In the genomic region with DNA sequence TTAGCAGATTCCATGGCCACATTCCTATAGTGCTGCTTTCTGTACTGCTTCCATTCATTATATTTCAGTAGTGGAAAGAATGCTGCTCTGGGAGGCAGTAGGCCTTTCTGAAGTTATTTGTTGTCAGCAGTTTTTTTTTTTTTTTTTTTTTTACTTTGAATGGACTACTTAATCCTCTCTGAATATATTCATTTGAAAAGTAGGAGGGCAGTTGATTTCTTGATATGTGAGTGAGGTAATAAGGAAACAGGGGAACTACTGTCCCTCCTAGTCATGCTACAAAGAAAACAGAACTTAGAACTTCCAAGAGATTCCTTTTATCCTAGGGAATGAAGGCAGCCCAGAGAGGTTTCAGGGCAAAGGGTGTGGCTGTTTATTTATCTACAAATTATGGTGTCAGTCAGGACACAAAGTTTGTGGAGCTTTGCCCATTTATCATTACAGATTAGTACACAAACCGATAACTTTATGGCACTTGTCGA, we compare ENCODE assay signal across 11 cellular contexts.
DNase-seq lines count a peak whose midpoint lies in the region; ATAC-seq and TF ChIP-seq lines count a peak whose summit lies in the region.
"Had no signal": no experiment of that assay in that cellular context is flagged by ENCODE, and none has a peak within 500 bp of the region (broad histone marks: within the 10 kb centered on the region; RNA-seq: fewer than 3 reads in every experiment).

No MANE protein-coding gene starts in this region.

- H3K4me1 ChIP-seq in PC-9 (replicated peaks; ENCODE audit: insufficient read depth) (peaks cover 28% of the 10 kb centered on the region), rectal smooth muscle tissue (ENCODE audit: control insufficient read depth, insufficient read depth, low read length) (peaks cover 10% of the 10 kb centered on the region)

- 0 out of 2 replicates have a peak overlapping the region, but pooled peaks have one; percentile 27 for H3K27ac ChIP-seq in PC-9
- peak overlapping the region; percentile 15 for H3K27ac ChIP-seq in rectal smooth muscle tissue (ENCODE audit: low read depth, low read length)

- peak overlapping the region; percentile 24; the same call in 1 of the 2 replicates for H3K4me2 ChIP-seq in PC-9

- no peak overlapping the region for H2AFZ ChIP-seq in PC-9

- H4K20me1 ChIP-seq in PC-9 (ENCODE audit: insufficient read depth): peaks cover 47% of the 10 kb centered on the region

- H3K27me3 ChIP-seq in PC-9 (ENCODE audit: insufficient read depth, low read depth): no peaks in the 10 kb centered on the region
- no peaks in the 10 kb centered on the region for H3K27me3 ChIP-seq in rectal smooth muscle tissue (ENCODE audit: control insufficient read depth, insufficient read depth, low read length)

- peaks cover 21% of the 10 kb centered on the region for H3F3A ChIP-seq in PC-9 (ENCODE audit: insufficient read depth, low read depth)

- H3K4me3 ChIP-seq in PC-9: no peak overlapping the region
- H3K4me3 ChIP-seq in rectal smooth muscle tissue (ENCODE audit: low read length): no peak overlapping the region

- no peak for TF ChIP-seq CTCF in PC-9 (conservative IDR thresholded peaks at IDR 0.05)

- peak; percentile 26 for DNase-seq in NCI-H748 (lab: John Stamatoyannopoulos, UW; ENCODE audit: unreplicated experiment)
- no peak for DNase-seq in NCI-H748 treated with DMSO at 0.1 percent for 48 hours (lab: John Stamatoyannopoulos, UW)
- DNase-seq in PC-9: peak in 1 of 2 experiments; percentile 40
- DNase-seq in middle frontal gyrus (ENCODE audit: extremely low spot score, low spot score): no peak
- DNase-seq in activated effector memory CD4-positive, alpha-beta T cell treated with anti-CD3 and anti-CD28 coated beads, Interleukin-2, amount 50 U/mL, for 16 hours: no peak
- DNase-seq in NCI-H526 treated with DMSO at 0.1 percent for 48 hours (lab: John Stamatoyannopoulos, UW): no peak
- DNase-seq: activated CD4-positive, alpha-beta T cell treated with anti-CD3 and anti-CD28 coated beads, Interleukin-2, amount 50 U/mL, for 4 hours; GF-D8; NCI-H2029 had no signal

- BruUV-seq in PC-9 (replicated peaks; lab: Mats Ljungman, UMichigan): no TSS peak

- no peak overlapping the region for H3K9ac ChIP-seq in rectal smooth muscle tissue (ENCODE audit: low read length)

- peaks cover 90% of the 10 kb centered on the region for H3K79me2 ChIP-seq in PC-9 (ENCODE audit: low read depth)

- intact Hi-C loops in PC-9 (cut with micrococcal nuclease; ENCODE audit: unreplicated experiment): no loop called here

- no peaks in the 10 kb centered on the region for H3K9me3 ChIP-seq in PC-9 (ENCODE audit: insufficient read depth, low read depth)

- no peaks in the 10 kb centered on the region for H3K36me3 ChIP-seq in PC-9 (ENCODE audit: low read depth)
- no peaks in the 10 kb centered on the region for H3K36me3 ChIP-seq in rectal smooth muscle tissue (ENCODE audit: control insufficient read depth, insufficient read depth, low read length)

- CTCF ChIA-PET in PC-9 (lab: Charles Lee): no interaction called here

- POLR2A ChIA-PET in PC-9 (lab: Charles Lee; ENCODE audit: unreplicated experiment): interaction anchor here (0.6 kb wide), 1 partner anchor 81 kb away, joined by 5 read pairs; no protein-coding TSS in a partner anchor

- peak; percentile 40 for ATAC-seq in esophagus mucosa

- no peaks in the 10 kb centered on the region; the same call in 1 of the 2 replicates for H3K9me2 ChIP-seq in PC-9 (ENCODE audit: insufficient read depth)
